In the genomic region with DNA sequence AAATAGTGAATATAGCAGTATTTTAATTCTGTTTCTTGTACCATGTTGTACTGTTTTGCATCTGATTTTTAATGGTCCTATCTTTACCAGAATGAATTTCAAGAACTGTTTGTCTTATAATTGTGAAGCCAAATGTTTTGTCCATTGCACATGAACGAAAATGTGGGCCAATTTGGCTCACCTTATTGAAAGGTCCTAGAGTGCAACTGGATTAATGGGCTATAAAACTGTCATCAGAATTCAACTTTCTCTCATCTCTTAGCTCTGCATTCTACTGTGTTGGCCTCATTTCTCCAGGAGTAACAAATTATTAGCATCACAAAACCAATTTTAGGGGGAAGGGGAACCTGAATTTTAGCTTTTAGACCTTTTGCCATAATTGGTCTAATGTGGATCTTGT, we compare ENCODE assay signal across 7 cellular contexts.
"Had no signal": no experiment of that assay in that cellular context is flagged by ENCODE, and none has a peak within 500 bp of the region (broad histone marks: within the 10 kb centered on the region; RNA-seq: fewer than 3 reads in every experiment).

No MANE protein-coding gene starts in this region.

- H3K4me3 Mint-ChIP-seq: HFFc6, IgD-negative memory B cell had no signal

- DNase-seq: GOT3, H7, HFFc6 had no signal

- H3K27ac Mint-ChIP-seq: HFFc6, IgD-negative memory B cell had no signal

- ATAC-seq: HCT116, HepG2, K562 had no signal

- H3K27me3 Mint-ChIP-seq: IgD-negative memory B cell had no signal

- H3K4me1 Mint-ChIP-seq: IgD-negative memory B cell had no signal

- H3K36me3 Mint-ChIP-seq: IgD-negative memory B cell had no signal
